Comparison of ENCODE assay signal across 12 cellular contexts in the genomic region with DNA sequence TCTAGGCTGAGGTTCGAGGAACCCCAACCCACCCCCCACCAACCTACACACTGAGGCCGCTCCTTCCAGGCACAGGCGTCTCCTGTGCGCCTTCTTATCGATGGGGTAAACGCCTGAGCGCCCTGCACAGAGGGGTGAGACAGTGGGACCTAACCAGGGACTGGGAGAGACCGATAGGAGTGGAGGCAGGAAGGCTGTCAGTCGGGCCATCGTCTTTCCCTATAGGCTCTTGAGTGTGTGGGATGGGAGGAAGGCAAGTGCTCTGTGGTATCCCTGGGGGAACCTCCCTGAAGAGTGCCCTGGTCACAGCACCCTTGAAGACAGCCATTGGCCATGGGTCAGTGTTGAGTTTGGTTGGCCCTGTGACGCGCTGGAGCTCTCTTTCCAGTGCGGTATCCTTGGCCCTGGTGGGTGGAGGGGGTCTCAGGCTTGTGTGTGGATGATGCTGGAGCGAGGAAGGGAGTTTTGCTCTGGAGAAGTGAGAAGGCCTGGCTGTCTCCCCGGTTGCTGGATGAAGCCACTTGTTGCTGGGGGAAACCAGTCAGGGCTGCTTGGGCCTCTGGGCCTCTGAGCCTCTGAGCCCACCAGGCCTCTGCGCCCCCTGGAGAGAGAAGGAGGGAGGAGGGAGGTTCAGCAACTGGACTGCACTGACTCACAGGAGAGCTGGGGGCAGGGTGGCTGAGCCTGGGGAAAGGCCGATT. TPM values are rescaled to one million over a fixed set of nuclear protein-coding genes. Genes with fewer than 3 reads are reported as not detected.
DNase-seq lines count a peak whose midpoint lies in the region; ATAC-seq and TF ChIP-seq lines count a peak whose summit lies in the region.
"Had no signal": no experiment of that assay in that cellular context is flagged by ENCODE, and none has a peak within 500 bp of the region (broad histone marks: within the 10 kb centered on the region; RNA-seq: fewer than 3 reads in every experiment).

No MANE protein-coding gene starts in this region.

- intact Hi-C loops in MCF 10A (cut with micrococcal nuclease) (no loop called here), mammary epithelial cell (cut with micrococcal nuclease) (no loop called here), heart right ventricle (cut with DNase I) (no loop called here), vagina (cut with DNase I) (no loop called here)

- H3K4me2 ChIP-seq in mammary epithelial cell (ENCODE audit: insufficient read depth, low read depth, low read length), result no peak overlapping the region

- TF ChIP-seq POLR2A in vagina (IDR thresholded peaks at IDR 0.05), result no peak

- DNase-seq in MCF 10A (ENCODE audit: unreplicated experiment) (no peak), mammary epithelial cell (no peak), heart right ventricle (no peak), nephron progenitor cell (peak; percentile 60), vagina (ENCODE audit: extremely low spot score in 2 of 2) (no peak), NCI-H1436 (lab: John Stamatoyannopoulos, UW) (no peak), NAMALWA (ENCODE audit: low spot score) (no peak)
- DNase-seq: activated CD4-positive, alpha-beta T cell treated with anti-CD3 and anti-CD28 coated beads for 48 hours; activated naive CD4-positive, alpha-beta T cell treated with anti-CD3 and anti-CD28 coated beads, Interleukin-2, amount 10 ng/mL, durations not matched to agents 7 days and 5 days; NCI-H1092 treated with DMSO at 0.1 percent for 48 hours had no signal

- no peaks in the 10 kb centered on the region for H3K79me2 ChIP-seq in mammary epithelial cell (ENCODE audit: insufficient read depth, low read length)

- POLR2A ChIA-PET in MCF 10A (lab: Yijun Ruan, JAX), result interaction anchor here (1.1 to 1.4 kb wide), 2 partner anchors 12 to 19 kb away, joined by 3 to 4 read pairs; no protein-coding TSS in a partner anchor

- H3K9me3 ChIP-seq in mammary epithelial cell (replicated peaks; ENCODE audit: insufficient read depth, low read length) (peaks cover 4% of the 10 kb centered on the region), heart right ventricle (peaks cover 0 to 18% (median 4%) of the 10 kb centered on the region in 11 donors), vagina (no peaks in the 10 kb centered on the region)

- 58% methylated on average over 10 of the region's 17 CpGs for WGBS in mammary epithelial cell (ENCODE audit: low coverage, missing lambda C conversion rate)
- 63 to 65% methylated on average over 17 of the region's 17 CpGs for WGBS in heart right ventricle, 2 donors

- BruUV-seq in MCF 10A (replicated peaks; lab: Mats Ljungman, UMichigan), result no TSS peak
- BruUV-seq in mammary epithelial cell (replicated peaks; lab: Mats Ljungman, UMichigan), result no TSS peak

- CTCF ChIA-PET in MCF 10A (lab: Yijun Ruan, JAX) (interaction anchor here (0.5 to 1.8 kb wide), 2 partner anchors 9 to 53 kb away, joined by 3 to 5 read pairs; no protein-coding TSS in a partner anchor), mammary epithelial cell (lab: Charles Lee; ENCODE audit: low non-redundant PET) (interaction anchor here (0.9 kb wide), 1 partner anchor 65 kb away, joined by 11 read pairs; no protein-coding TSS in a partner anchor)

- in situ Hi-C loops in mammary epithelial cell (cut with MboI; ENCODE audit: low sequenced_read_pairs in 2 of 2), result no loop called here

- H2AFZ ChIP-seq in mammary epithelial cell (ENCODE audit: low read depth, low read length), result no peak overlapping the region

- no peaks in the 10 kb centered on the region for H3K27me3 Mint-ChIP-seq in MCF 10A (ENCODE audit: insufficient read depth, unreplicated experiment)
- peaks cover 6% of the 10 kb centered on the region for H3K27me3 Mint-ChIP-seq in nephron progenitor cell (ENCODE audit: low read depth, poor library complexity)

- H3K4me1 Mint-ChIP-seq in MCF 10A (ENCODE audit: insufficient read depth, unreplicated experiment) (peaks cover 17% of the 10 kb centered on the region), nephron progenitor cell (peaks cover 53% of the 10 kb centered on the region)

- no peak overlapping the region for H3K4me3 ChIP-seq in mammary epithelial cell (replicated peaks in 1 of 3; ENCODE audit: insufficient read depth in 1 of 3, low read depth in 2 of 3, low read length in 3 of 3)
- H3K4me3 ChIP-seq in heart right ventricle, result peak overlapping the region in 9 of 10 donors; percentile 61 to 83 (median 74)
- H3K4me3 ChIP-seq in vagina, result peak overlapping the region; percentile 61 to 74

- H3K9me3 Mint-ChIP-seq in MCF 10A (ENCODE audit: unreplicated experiment) (no peaks in the 10 kb centered on the region), nephron progenitor cell (peaks cover 17% of the 10 kb centered on the region)

- H3K4me3 Mint-ChIP-seq in MCF 10A (ENCODE audit: unreplicated experiment) (peak overlapping the region; percentile 88), nephron progenitor cell (peak overlapping the region; percentile 91)
- H3K4me3 Mint-ChIP-seq: activated naive CD4-positive, alpha-beta T cell treated with anti-CD3 and anti-CD28 coated beads, Interleukin-2, amount 10 ng/mL, durations not matched to agents 7 days and 5 days had no signal

- no peak overlapping the region for H3K9ac ChIP-seq in mammary epithelial cell (ENCODE audit: insufficient read depth, low read length)

- H3K27ac ChIP-seq in mammary epithelial cell (ENCODE audit: insufficient read depth, low read depth, low read length) (no peak overlapping the region), heart right ventricle (peak overlapping the region in 8 of 10 donors; percentile 83 to 99 (median 97)), vagina (peak overlapping the region; percentile 91)

- ATAC-seq in heart right ventricle, result no peak
- no peak for ATAC-seq in GM19467 (IDR thresholded peaks at IDR 0.05; ENCODE audit: unreplicated experiment)

- H3K4me1 ChIP-seq in mammary epithelial cell (ENCODE audit: insufficient read depth, low read length) (peaks cover 20% of the 10 kb centered on the region), heart right ventricle (peaks cover 2 to 61% (median 31%) of the 10 kb centered on the region in 9 donors), vagina (peaks cover 40% of the 10 kb centered on the region)

- H3K36me3 Mint-ChIP-seq in MCF 10A (ENCODE audit: insufficient read depth, unreplicated experiment) (peaks cover 16% of the 10 kb centered on the region), nephron progenitor cell (ENCODE audit: low read depth) (peaks cover 33% of the 10 kb centered on the region)
- H3K36me3 Mint-ChIP-seq: activated naive CD4-positive, alpha-beta T cell treated with anti-CD3 and anti-CD28 coated beads, Interleukin-2, amount 10 ng/mL, durations not matched to agents 7 days and 5 days had no signal

- H3K27me3 ChIP-seq in mammary epithelial cell (ENCODE audit: insufficient read depth, low read length) (peaks cover 2% of the 10 kb centered on the region), heart right ventricle (peaks cover 0 to 59% (median 0%) of the 10 kb centered on the region in 7 donors), vagina (no peaks in the 10 kb centered on the region)

- no peaks in the 10 kb centered on the region for H3K36me3 ChIP-seq in mammary epithelial cell (ENCODE audit: insufficient read depth, low read length)
- no peaks in the 10 kb centered on the region for H3K36me3 ChIP-seq in heart right ventricle
- H3K36me3 ChIP-seq in vagina, result no peaks in the 10 kb centered on the region

- dilution Hi-C loops in mammary epithelial cell (cut with HindIII; ENCODE audit: low sequenced_read_pairs), result loop anchor here (5.0 kb wide), 1 partner anchor 86 kb away; no protein-coding TSS in a partner anchor

- H3K27ac Mint-ChIP-seq in MCF 10A (ENCODE audit: low read depth, unreplicated experiment) (no peak overlapping the region), nephron progenitor cell (peak overlapping the region; percentile 93)
- H3K27ac Mint-ChIP-seq: activated naive CD4-positive, alpha-beta T cell treated with anti-CD3 and anti-CD28 coated beads, Interleukin-2, amount 10 ng/mL, durations not matched to agents 7 days and 5 days had no signal

- no peaks in the 10 kb centered on the region for H4K20me1 ChIP-seq in mammary epithelial cell (ENCODE audit: insufficient read depth, low read length)

- no peak for TF ChIP-seq CTCF in MCF 10A (IDR thresholded peaks at IDR 0.05; ENCODE audit: unreplicated experiment)
- no peak for TF ChIP-seq CTCF in mammary epithelial cell (conservative IDR thresholded peaks at IDR 0.05 in 1 of 2, IDR thresholded peaks at IDR 0.05 in 1 of 2; ENCODE audit: extremely low read depth in 1 of 2, insufficient read depth in 1 of 2, low read depth in 1 of 2, low read length in 2 of 2)
- peak in 2 of 9 donors; percentile 7 to 16 for TF ChIP-seq CTCF in heart right ventricle (IDR thresholded peaks at IDR 0.05)
- no peak for TF ChIP-seq CTCF in nephron progenitor cell (IDR thresholded peaks at IDR 0.05)
- TF ChIP-seq CTCF in vagina (IDR thresholded peaks at IDR 0.05), result no peak

RNA-seq across cellular contexts. Expression of a gene that starts 1.7 kb away (rescaled TPM):
- total RNA-seq in MCF 10A (2022) (17.7 and 20.6 TPM in 2 replicates), mammary epithelial cell (10 to 100 TPM; 10.5 to 35.0 TPM), heart right ventricle (10 to 100 TPM; 28.0 to 41.0 (median 32.5) TPM), vagina (27.5 TPM)
- polyA plus RNA-seq in mammary epithelial cell (9.2 TPM), heart right ventricle (10 to 100 TPM; 29.5 to 38.2 TPM)
- polyA minus RNA-seq in mammary epithelial cell, result 8.0 TPM
- total RNA-seq: myocyte had no signal

RNA-seq across cellular contexts. Expression of a gene that starts 32.9 kb away (rescaled TPM):
- total RNA-seq in MCF 10A (2022) (not detected in 2 replicates), mammary epithelial cell (not detected), heart right ventricle (10 to 100 TPM in 1 of 10 donors, 1 to 10 TPM in 4, under 1 TPM in 5; 0.38 to 13.1 (median 1.4) TPM), vagina (4.2 TPM)
- polyA plus RNA-seq in mammary epithelial cell (not detected), heart right ventricle (1 to 10 TPM in 1 of 2 donors, under 1 TPM in 1; 0.95 to 1.9 TPM)
- not detected for polyA minus RNA-seq in mammary epithelial cell
- total RNA-seq: myocyte had no signal

Comparison
In these comparisons a context has a peak if more than half of its experiments do, and no peak if none do; other contexts are left out.
1. H3K4me3 ChIP-seq: peak in heart right ventricle (9 of 10) and vagina (2 of 2); none in mammary epithelial cell (0 of 3).